Comparison of ENCODE assay signal across 11 cellular contexts in the genomic region with DNA sequence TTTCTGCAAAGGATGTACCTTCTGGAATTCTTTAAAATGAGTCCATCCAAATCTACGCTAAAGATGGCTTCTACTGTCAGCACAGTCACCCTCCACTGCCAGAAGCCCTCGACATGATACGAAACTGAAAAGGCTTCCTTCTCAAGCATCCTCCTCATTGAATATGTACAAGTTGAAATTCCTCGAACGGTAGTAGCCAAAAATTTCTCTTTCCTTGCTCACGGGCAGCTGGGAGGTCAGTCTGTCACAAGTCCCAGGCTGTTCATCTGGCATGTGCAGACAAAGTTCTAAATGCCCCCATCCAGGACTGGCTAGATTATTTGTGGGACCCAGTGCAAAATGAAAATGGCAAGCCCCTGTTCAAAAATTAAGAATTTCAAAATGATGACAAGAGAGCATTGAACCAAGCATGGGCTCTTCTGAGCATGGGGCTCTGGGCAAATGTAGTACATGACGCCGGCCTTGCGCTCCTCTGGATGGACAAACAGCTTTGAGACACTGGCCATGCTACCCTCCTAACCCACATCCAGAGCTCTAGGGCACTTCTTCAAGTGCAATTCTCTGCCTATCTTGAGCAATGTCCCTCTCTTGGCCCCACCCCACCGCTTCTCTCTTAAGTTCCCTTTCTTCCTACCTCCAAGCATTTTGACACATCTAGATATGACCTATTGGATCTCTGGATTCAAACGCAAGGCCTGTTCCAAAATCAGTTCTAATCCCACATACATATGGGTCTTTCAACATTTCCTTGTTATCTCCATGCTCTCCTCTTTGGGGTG.
DNase-seq lines count a peak whose midpoint lies in the region; ATAC-seq and TF ChIP-seq lines count a peak whose summit lies in the region.
"Had no signal": no experiment of that assay in that cellular context is flagged by ENCODE, and none has a peak within 500 bp of the region (broad histone marks: within the 10 kb centered on the region; RNA-seq: fewer than 3 reads in every experiment).

No MANE protein-coding gene starts in this region.

- 84% methylated on average over 11 of the region's 11 CpGs for WGBS in smooth muscle cell (ENCODE audit: low lambda C conversion rate)

- peak overlapping the region in 2 of 11 experiments; percentile 46 to 62; a peak in 4 of 22 replicates for H3K27ac ChIP-seq in BLaER1 treated with 17β-estradiol and CSF1 and Interleukin-3, amounts not matched to agents 10 nM and 100 nM
- H3K27ac ChIP-seq in HL-60 (replicated peaks) (no peak overlapping the region), left lung (peak overlapping the region in 1 of 2 donors; percentile 74), smooth muscle cell (ENCODE audit: low read depth) (no peak overlapping the region)
- H3K27ac ChIP-seq: pancreas had no signal

- peaks cover 0 to 9% (median 0%) of the 10 kb centered on the region in 11 experiments; a peak in 4 of 22 replicates for H3K9me3 ChIP-seq in BLaER1 treated with 17β-estradiol and CSF1 and Interleukin-3, amounts not matched to agents 10 nM and 100 nM (replicated peaks in 1 of 11)
- H3K9me3 ChIP-seq in left lung, result no peaks in the 10 kb centered on the region
- H3K9me3 ChIP-seq in smooth muscle cell (replicated peaks; ENCODE audit: low read depth), result no peaks in the 10 kb centered on the region
- H3K9me3 ChIP-seq: pancreas, Peyer's patch had no signal

- no peak overlapping the region for H2AFZ ChIP-seq in smooth muscle cell (ENCODE audit: low read depth)

- H3F3A ChIP-seq in smooth muscle cell (ENCODE audit: low read depth), result peaks cover 6% of the 10 kb centered on the region

- H3K4me1 ChIP-seq in BLaER1 treated with 17β-estradiol and CSF1 and Interleukin-3, amounts not matched to agents 10 nM and 100 nM, result peaks cover 11 to 30% (median 19%) of the 10 kb centered on the region in 10 experiments; a peak in 19 of 20 replicates
- H3K4me1 ChIP-seq in left lung, result peaks cover 0 to 26% of the 10 kb centered on the region in 2 donors
- H3K4me1 ChIP-seq in smooth muscle cell (ENCODE audit: low read depth), result no peaks in the 10 kb centered on the region
- H3K4me1 ChIP-seq: pancreas had no signal

- peak overlapping the region in 10 of 11 experiments; percentile 5 to 55 (median 48); a peak in 16 of 22 replicates for H3K4me2 ChIP-seq in BLaER1 treated with 17β-estradiol and CSF1 and Interleukin-3, amounts not matched to agents 10 nM and 100 nM
- no peak overlapping the region for H3K4me2 ChIP-seq in smooth muscle cell

- no peak overlapping the region for H3K4me3 ChIP-seq in BLaER1 treated with 17β-estradiol and CSF1 and Interleukin-3, amounts not matched to agents 10 nM and 100 nM
- H3K4me3 ChIP-seq in HL-60 (replicated peaks; ENCODE audit: insufficient read depth, low read length), result no peak overlapping the region
- no peak overlapping the region for H3K4me3 ChIP-seq in left lung
- no peak overlapping the region for H3K4me3 ChIP-seq in smooth muscle cell
- H3K4me3 ChIP-seq: pancreas, Peyer's patch had no signal

- no peak overlapping the region for H3K9ac ChIP-seq in BLaER1 treated with 17β-estradiol and CSF1 and Interleukin-3, amounts not matched to agents 10 nM and 100 nM
- no peak overlapping the region for H3K9ac ChIP-seq in smooth muscle cell (ENCODE audit: low read depth)

- ATAC-seq in left lung (peak; percentile 76), GM21723 (IDR thresholded peaks at IDR 0.05; ENCODE audit: unreplicated experiment) (no peak)

- H4K20me1 ChIP-seq in BLaER1 treated with 17β-estradiol and CSF1 and Interleukin-3, amounts not matched to agents 10 nM and 100 nM, result no peaks in the 10 kb centered on the region
- no peaks in the 10 kb centered on the region for H4K20me1 ChIP-seq in smooth muscle cell (ENCODE audit: low read depth)

- TF ChIP-seq CTCF in HL-60 (IDR thresholded peaks at IDR 0.05; ENCODE audit: insufficient read depth, low read length) (no peak), left lung (IDR thresholded peaks at IDR 0.05) (no peak), smooth muscle cell (IDR thresholded peaks at IDR 0.05; ENCODE audit: borderline replicate concordance, insufficient read depth, poor library complexity, severe bottlenecking) (no peak)

- DNase-seq in HL-60 (ENCODE audit: low read depth in 1 of 2, low spot score in 1 of 2) (peak; percentile 68 to 81), SKM-1 (lab: John Stamatoyannopoulos, UW; ENCODE audit: unreplicated experiment) (peak; percentile 95), left lung (peak in 1 of 2 donors; percentile 49), EL (no peak), smooth muscle cell (lab: John Stamatoyannopoulos, UW; ENCODE audit: unreplicated experiment) (no peak)
- DNase-seq: NCI-H1436, NCI-H2171 treated with DMSO at 0.1 percent for 48 hours, pancreas had no signal

- intact Hi-C loops in left lung (cut with DNase I), result no loop called here

- H3K36me3 ChIP-seq in BLaER1 treated with 17β-estradiol and CSF1 and Interleukin-3, amounts not matched to agents 10 nM and 100 nM, result no peaks in the 10 kb centered on the region
- no peaks in the 10 kb centered on the region for H3K36me3 ChIP-seq in left lung
- H3K36me3 ChIP-seq in smooth muscle cell (ENCODE audit: low read depth), result no peaks in the 10 kb centered on the region
- H3K36me3 ChIP-seq: pancreas, Peyer's patch had no signal

- H3K79me2 ChIP-seq in smooth muscle cell (ENCODE audit: low read depth), result no peaks in the 10 kb centered on the region

- no peaks in the 10 kb centered on the region for H3K27me3 ChIP-seq in BLaER1 treated with 17β-estradiol and CSF1 and Interleukin-3, amounts not matched to agents 10 nM and 100 nM
- H3K27me3 ChIP-seq in HL-60 (ENCODE audit: insufficient read depth, poor library complexity, severe bottlenecking) (no peaks in the 10 kb centered on the region), left lung (no peaks in the 10 kb centered on the region), smooth muscle cell (ENCODE audit: low read depth) (no peaks in the 10 kb centered on the region)
- H3K27me3 ChIP-seq: pancreas, Peyer's patch had no signal

Comparison
In these comparisons a context has a peak if more than half of its experiments do, and no peak if none do; other contexts are left out.
1. DNase-seq: peak in HL-60 (2 of 2) and SKM-1 (single experiment); none in EL (single experiment) and smooth muscle cell (single experiment).